1 cellular context compared by ENCODE assay signal in the genomic region with DNA sequence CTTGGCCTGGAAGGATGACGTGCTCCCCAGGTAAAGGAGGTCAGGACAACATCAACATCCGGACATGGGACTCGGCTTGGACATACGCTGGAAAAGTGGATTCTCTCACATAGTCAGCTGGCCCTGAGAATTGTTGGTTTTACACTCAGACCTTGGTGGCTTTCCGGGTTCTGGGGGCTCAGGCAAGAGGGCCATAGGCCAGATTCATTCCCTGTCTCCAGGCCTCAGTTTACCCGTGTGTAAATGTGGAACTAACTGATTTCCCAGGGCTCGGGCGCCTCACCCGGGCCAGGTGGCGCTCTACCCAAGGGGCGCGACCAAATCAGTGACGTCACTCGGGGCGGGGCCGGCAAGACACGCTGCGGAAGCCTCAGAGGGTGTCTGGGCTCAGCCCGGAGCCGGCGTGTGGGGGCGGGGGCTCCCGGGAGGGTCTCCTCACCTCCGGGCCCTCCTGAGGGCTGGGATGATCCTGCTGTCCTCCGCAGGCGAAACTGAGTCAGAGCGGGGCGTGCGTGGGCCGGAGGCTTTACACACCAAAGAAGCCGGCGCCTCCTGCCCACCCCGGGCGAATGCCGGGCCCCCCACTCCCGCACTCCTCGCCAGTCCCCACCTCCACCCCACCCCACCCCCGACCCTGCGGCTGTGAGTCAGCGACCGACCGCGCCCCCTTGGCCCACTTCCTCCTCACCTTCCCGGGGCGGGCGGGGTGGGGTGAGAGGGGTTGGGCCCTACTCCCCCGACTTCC.
TF ChIP-seq lines count a peak whose summit lies in the region.

No MANE protein-coding gene starts in this region.

TF ChIP-seq in HepG2, 621 proteins besides CTCF, POLR2A, EP300 and RAD21 (continued from another document):
- TF ChIP-seq, protein P1, sequence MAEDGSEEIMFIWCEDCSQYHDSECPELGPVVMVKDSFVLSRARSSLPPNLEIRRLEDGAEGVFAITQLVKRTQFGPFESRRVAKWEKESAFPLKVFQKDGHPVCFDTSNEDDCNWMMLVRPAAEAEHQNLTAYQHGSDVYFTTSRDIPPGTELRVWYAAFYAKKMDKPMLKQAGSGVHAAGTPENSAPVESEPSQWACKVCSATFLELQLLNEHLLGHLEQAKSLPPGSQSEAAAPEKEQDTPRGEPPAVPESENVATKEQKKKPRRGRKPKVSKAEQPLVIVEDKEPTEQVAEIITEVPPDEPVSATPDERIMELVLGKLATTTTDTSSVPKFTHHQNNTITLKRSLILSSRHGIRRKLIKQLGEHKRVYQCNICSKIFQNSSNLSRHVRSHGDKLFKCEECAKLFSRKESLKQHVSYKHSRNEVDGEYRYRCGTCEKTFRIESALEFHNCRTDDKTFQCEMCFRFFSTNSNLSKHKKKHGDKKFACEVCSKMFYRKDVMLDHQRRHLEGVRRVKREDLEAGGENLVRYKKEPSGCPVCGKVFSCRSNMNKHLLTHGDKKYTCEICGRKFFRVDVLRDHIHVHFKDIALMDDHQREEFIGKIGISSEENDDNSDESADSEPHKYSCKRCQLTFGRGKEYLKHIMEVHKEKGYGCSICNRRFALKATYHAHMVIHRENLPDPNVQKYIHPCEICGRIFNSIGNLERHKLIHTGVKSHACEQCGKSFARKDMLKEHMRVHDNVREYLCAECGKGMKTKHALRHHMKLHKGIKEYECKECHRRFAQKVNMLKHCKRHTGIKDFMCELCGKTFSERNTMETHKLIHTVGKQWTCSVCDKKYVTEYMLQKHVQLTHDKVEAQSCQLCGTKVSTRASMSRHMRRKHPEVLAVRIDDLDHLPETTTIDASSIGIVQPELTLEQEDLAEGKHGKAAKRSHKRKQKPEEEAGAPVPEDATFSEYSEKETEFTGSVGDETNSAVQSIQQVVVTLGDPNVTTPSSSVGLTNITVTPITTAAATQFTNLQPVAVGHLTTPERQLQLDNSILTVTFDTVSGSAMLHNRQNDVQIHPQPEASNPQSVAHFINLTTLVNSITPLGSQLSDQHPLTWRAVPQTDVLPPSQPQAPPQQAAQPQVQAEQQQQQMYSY (CRISPR knock-in tag; IDR thresholded peaks at IDR 0.05), result peak; percentile 93
